Comparison of ENCODE assay signal across 19 cellular contexts in the genomic region with DNA sequence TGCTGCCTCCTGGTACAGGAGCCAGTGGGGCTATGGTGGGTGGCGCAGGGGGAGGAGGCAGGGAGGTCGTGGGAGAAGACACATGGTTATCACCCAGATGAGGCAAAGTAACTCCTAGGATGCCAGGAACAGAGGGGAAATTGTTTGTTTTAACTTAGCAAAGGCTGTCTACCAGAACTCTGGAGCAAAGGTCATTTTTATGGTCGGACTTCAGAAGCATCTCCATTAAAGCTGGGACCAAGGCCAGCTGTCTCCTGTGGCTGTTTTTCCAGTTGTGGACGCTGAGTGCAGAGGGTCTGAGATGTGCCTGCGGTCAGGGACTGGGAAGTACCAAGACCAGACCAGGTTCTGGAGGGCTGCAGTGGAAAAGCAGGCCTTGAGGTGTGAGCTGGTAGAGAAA.
DNase-seq lines count a peak whose midpoint lies in the region; ATAC-seq, FAIRE-seq and TF ChIP-seq lines count a peak whose summit lies in the region.
"Had no signal": no experiment of that assay in that cellular context is flagged by ENCODE, and none has a peak within 500 bp of the region (broad histone marks: within the 10 kb centered on the region; RNA-seq: fewer than 3 reads in every experiment).

No MANE protein-coding gene starts in this region.

- H4K20me1 ChIP-seq in HepG2 (ENCODE audit: insufficient read depth, low read length) (no peaks in the 10 kb centered on the region), SK-N-SH (ENCODE audit: insufficient read depth) (no peaks in the 10 kb centered on the region)

- TF ChIP-seq RAD21 in HepG2 (CRISPR knock-in tag; IDR thresholded peaks at IDR 0.05) (no peak), SK-N-SH (IDR thresholded peaks at IDR 0.05; ENCODE audit: low read length) (no peak)

- no peaks in the 10 kb centered on the region for H3K9me3 Mint-ChIP-seq in naive thymus-derived CD4-positive, alpha-beta T cell
- H3K9me3 Mint-ChIP-seq: CD4-positive, alpha-beta memory T cell had no signal

- H3F3A ChIP-seq in SK-N-SH (replicated peaks; ENCODE audit: insufficient read depth): no peaks in the 10 kb centered on the region

- in situ Hi-C loops in HepG2 (cut with HindIII; ENCODE audit: extremely low pct_ligation_motif_present, low pct_unique_long_range_greater_than_20kb): no loop called here

- no peak overlapping the region for H3K27ac ChIP-seq in HepG2 (ENCODE audit: extremely low read length, insufficient read depth, low read length)
- H3K27ac ChIP-seq in SK-N-SH (ENCODE audit: low read depth in 2 of 2, low read length in 1 of 2): peak overlapping the region in 1 of 2 experiments; percentile 65; a peak in 2 of 4 replicates
- no peak overlapping the region for H3K27ac ChIP-seq in naive thymus-derived CD4-positive, alpha-beta T cell (ENCODE audit: low read depth, low read length)
- H3K27ac ChIP-seq: GM23248 had no signal

- intact Hi-C loops in left colon (cut with DNase I, micrococcal nuclease) (no loop called here), HepG2 (cut with micrococcal nuclease; ENCODE audit: unreplicated experiment) (no loop called here), mucosa of descending colon (cut with DNase I, micrococcal nuclease) (no loop called here)
- intact Hi-C loops in naive thymus-derived CD4-positive, alpha-beta T cell (cut with micrococcal nuclease): no loop called here

- TF ChIP-seq POLR2A in HepG2 (IDR thresholded peaks at IDR 0.05; ENCODE audit: insufficient read depth in 1 of 2, low read depth in 2 of 2, low read length in 2 of 2): no peak

- H3K27me3 ChIP-seq in HepG2 (ENCODE audit: control insufficient read depth in 1 of 2, insufficient read depth in 2 of 2, low read length in 2 of 2) (no peaks in the 10 kb centered on the region), SK-N-SH (ENCODE audit: insufficient read depth) (no peaks in the 10 kb centered on the region)
- no peaks in the 10 kb centered on the region for H3K27me3 ChIP-seq in naive thymus-derived CD4-positive, alpha-beta T cell (ENCODE audit: control insufficient read depth in 2 of 2, insufficient read depth in 2 of 2, low read length in 2 of 2)

- H3K4me1 Mint-ChIP-seq in naive thymus-derived CD4-positive, alpha-beta T cell: no peaks in the 10 kb centered on the region
- H3K4me1 Mint-ChIP-seq: CD4-positive, alpha-beta memory T cell had no signal

- peak; percentile 61 for ATAC-seq in left colon
- ATAC-seq in HepG2: peak; percentile 62
- peak; percentile 37 for ATAC-seq in mucosa of descending colon
- no peak for ATAC-seq in naive thymus-derived CD4-positive, alpha-beta T cell
- ATAC-seq: GM12878 had no signal

- FAIRE-seq in HepG2 (lab: Jason Lieb, UNC) (peak; percentile 46), D721Med (lab: Jason Lieb, UNC) (no peak)
- FAIRE-seq: GM12878, GM19239, H1 had no signal

- H3K4me3 ChIP-seq in HepG2 (replicated peaks in 1 of 3; ENCODE audit: insufficient read depth in 1 of 3, low read depth in 2 of 3, low read length in 3 of 3): no peak overlapping the region
- no peak overlapping the region for H3K4me3 ChIP-seq in mucosa of descending colon
- no peak overlapping the region for H3K4me3 ChIP-seq in SK-N-SH (ENCODE audit: low read depth in 2 of 2, low read length in 1 of 2)
- no peak overlapping the region for H3K4me3 ChIP-seq in naive thymus-derived CD4-positive, alpha-beta T cell (ENCODE audit: low read length)
- H3K4me3 ChIP-seq: GM12878, GM23248 had no signal

- H3K4me3 Mint-ChIP-seq in naive thymus-derived CD4-positive, alpha-beta T cell: no peak overlapping the region
- H3K4me3 Mint-ChIP-seq: CD4-positive, alpha-beta memory T cell had no signal

- CTCF ChIA-PET in HepG2 (lab: Yijun Ruan, JAX; ENCODE audit: low intra/inter-chr PET ratio, low total read pairs): no interaction called here
- CTCF ChIA-PET in SK-N-SH (lab: Yijun Ruan, JAX): interaction anchor here (0.9 kb wide), 1 partner anchor 475 kb away, joined by 3 read pairs; no protein-coding TSS in a partner anchor
- CTCF ChIA-PET in naive thymus-derived CD4-positive, alpha-beta T cell (lab: Charles Lee): no interaction called here

- peaks cover 0 to 4% (median 0%) of the 10 kb centered on the region in 5 donors for H3K36me3 Mint-ChIP-seq in naive thymus-derived CD4-positive, alpha-beta T cell
- H3K36me3 Mint-ChIP-seq: CD4-positive, alpha-beta memory T cell had no signal

- TF ChIP-seq CTCF in HepG2 (CRISPR knock-in tag; IDR thresholded peaks at IDR 0.05) (no peak), mucosa of descending colon (IDR thresholded peaks at IDR 0.05) (no peak), D721Med (IDR thresholded peaks at IDR 0.05; ENCODE audit: insufficient read depth, missing control alignments) (no peak), SK-N-SH (IDR thresholded peaks at IDR 0.05) (no peak)

- peaks cover 30% of the 10 kb centered on the region for H3K4me1 ChIP-seq in HepG2 (ENCODE audit: insufficient read depth, low read length)
- no peaks in the 10 kb centered on the region for H3K4me1 ChIP-seq in mucosa of descending colon (ENCODE audit: low read depth)
- peaks cover 0 to 34% of the 10 kb centered on the region in 2 experiments; a peak in 1 of 4 replicates for H3K4me1 ChIP-seq in SK-N-SH (ENCODE audit: control insufficient read depth in 1 of 2, insufficient read depth in 2 of 2, low read depth in 1 of 2, low read length in 1 of 2)
- H3K4me1 ChIP-seq in naive thymus-derived CD4-positive, alpha-beta T cell (ENCODE audit: control insufficient read depth in 2 of 2, insufficient read depth in 2 of 2, low read length in 2 of 2): no peaks in the 10 kb centered on the region

- no peaks in the 10 kb centered on the region for H3K9me3 ChIP-seq in HepG2 (ENCODE audit: low read length)
- no peaks in the 10 kb centered on the region for H3K9me3 ChIP-seq in mucosa of descending colon
- H3K9me3 ChIP-seq in SK-N-SH: no peaks in the 10 kb centered on the region
- H3K9me3 ChIP-seq in naive thymus-derived CD4-positive, alpha-beta T cell (ENCODE audit: control insufficient read depth in 2 of 3, low read length in 3 of 3): no peaks in the 10 kb centered on the region
- H3K9me3 ChIP-seq: Caco-2 had no signal

- no peaks in the 10 kb centered on the region for H3K9me2 ChIP-seq in SK-N-SH

- no peaks in the 10 kb centered on the region for H3K27me3 Mint-ChIP-seq in naive thymus-derived CD4-positive, alpha-beta T cell

- TF ChIP-seq EP300 in HepG2 (IDR thresholded peaks at IDR 0.05; ENCODE audit: low read depth in 2 of 2, low read length in 2 of 2) (no peak), HepG2 (CRISPR knock-in tag; IDR thresholded peaks at IDR 0.05; ENCODE audit: borderline replicate concordance) (no peak), SK-N-SH (IDR thresholded peaks at IDR 0.05; ENCODE audit: borderline replicate concordance in 1 of 2, low read depth in 1 of 2, low read length in 1 of 2) (no peak)

- H3K36me3 ChIP-seq in HepG2 (replicated peaks in 1 of 2; ENCODE audit: control insufficient read depth in 1 of 2, insufficient read depth in 2 of 2, low read length in 2 of 2) (no peaks in the 10 kb centered on the region), mucosa of descending colon (ENCODE audit: low read depth) (no peaks in the 10 kb centered on the region), SK-N-SH (replicated peaks in 1 of 2; ENCODE audit: control insufficient read depth in 1 of 2, insufficient read depth in 2 of 2, low read length in 1 of 2) (no peaks in the 10 kb centered on the region)
- no peaks in the 10 kb centered on the region for H3K36me3 ChIP-seq in naive thymus-derived CD4-positive, alpha-beta T cell (ENCODE audit: control insufficient read depth in 2 of 3, insufficient read depth in 3 of 3, low read length in 3 of 3)

- WGBS in HepG2 (ENCODE audit: low lambda C conversion rate): 4% methylated on average over 5 of the region's 5 CpGs
- 23% methylated on average over 5 of the region's 5 CpGs for WGBS in SK-N-SH (ENCODE audit: low lambda C conversion rate)

- no peak overlapping the region for H3K9ac ChIP-seq in HepG2 (ENCODE audit: insufficient read depth, low read depth, low read length)
- no peak overlapping the region for H3K9ac ChIP-seq in SK-N-SH
- H3K9ac ChIP-seq: GM23248 had no signal

- POLR2A ChIA-PET in HepG2 (lab: Yijun Ruan, JAX) (no interaction called here), SK-N-SH (lab: Yijun Ruan, JAX) (interaction anchor here (1.5 kb wide), 1 partner anchor 11 kb away, joined by 5 read pairs; no protein-coding TSS in a partner anchor)
- POLR2A ChIA-PET in naive thymus-derived CD4-positive, alpha-beta T cell (lab: Charles Lee): no interaction called here

- peak overlapping the region in 1 of 9 donors; percentile 51 for H3K27ac Mint-ChIP-seq in naive thymus-derived CD4-positive, alpha-beta T cell
- H3K27ac Mint-ChIP-seq: CD4-positive, alpha-beta memory T cell had no signal

- H3K4me2 ChIP-seq in HepG2 (ENCODE audit: low read depth, low read length) (0 out of 2 replicates have a peak overlapping the region, but pooled peaks have one; percentile 9), SK-N-SH (no peak overlapping the region)

- peak in 1 of 2 donors; percentile 23 for DNase-seq in left colon
- peak; percentile 46 for DNase-seq in HepG2 (ENCODE audit: low spot score)
- DNase-seq in mucosa of descending colon: peak in 1 of 3 donors; percentile 53
- no peak for DNase-seq in D721Med (ENCODE audit: insufficient read length, low spot score)
- DNase-seq in SK-N-SH: no peak
- no peak for DNase-seq in naive thymus-derived CD4-positive, alpha-beta T cell
- DNase-seq: C1 segment of cervical spinal cord; Caco-2; CD4-positive, alpha-beta memory T cell; DMS 273 treated with DMSO at 0.1 percent for 48 hours; DMS79; EL; GDM1; GM23248; H7; HCEC 1CT had no signal

- H3K79me2 ChIP-seq in HepG2 (ENCODE audit: insufficient read depth, low read length) (no peaks in the 10 kb centered on the region), SK-N-SH (ENCODE audit: insufficient read depth) (no peaks in the 10 kb centered on the region)

- H2AFZ ChIP-seq in HepG2 (ENCODE audit: low read length) (no peak overlapping the region), SK-N-SH (ENCODE audit: low read depth) (no peak overlapping the region)
- H2AFZ ChIP-seq: GM23248 had no signal

- BruUV-seq in HepG2 (replicated peaks; lab: Mats Ljungman, UMichigan): no TSS peak

TF ChIP-seq in HepG2, 621 proteins besides CTCF, POLR2A, EP300 and RAD21 (continues in another document):
- no peak for TF ChIP-seq ZNF121 (CRISPR knock-in tag; IDR thresholded peaks at IDR 0.05)

TF ChIP-seq in SK-N-SH, 30 proteins besides CTCF, POLR2A, EP300 and RAD21 (continues in another document):
- TF ChIP-seq, protein P1, sequence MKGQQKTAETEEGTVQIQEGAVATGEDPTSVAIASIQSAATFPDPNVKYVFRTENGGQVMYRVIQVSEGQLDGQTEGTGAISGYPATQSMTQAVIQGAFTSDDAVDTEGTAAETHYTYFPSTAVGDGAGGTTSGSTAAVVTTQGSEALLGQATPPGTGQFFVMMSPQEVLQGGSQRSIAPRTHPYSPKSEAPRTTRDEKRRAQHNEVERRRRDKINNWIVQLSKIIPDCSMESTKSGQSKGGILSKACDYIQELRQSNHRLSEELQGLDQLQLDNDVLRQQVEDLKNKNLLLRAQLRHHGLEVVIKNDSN (IDR thresholded peaks at IDR 0.05; ENCODE audit: borderline replicate concordance, low read depth): no peak
- no peak for TF ChIP-seq MEF2A (IDR thresholded peaks at IDR 0.05; ENCODE audit: borderline replicate concordance, low read depth)
